ENCODE assay signal across 16 cellular contexts in genomic region chr3:14627815-14628214, GRCh38. TPM values are rescaled to one million over a fixed set of nuclear protein-coding genes. Genes with fewer than 3 reads are reported as not detected.
A peak's percentile ranks its signal among the peaks of the same experiment; 100 is the strongest.
DNase-seq lines count a peak whose midpoint lies in the region; ATAC-seq and TF ChIP-seq lines count a peak whose summit lies in the region.
"Had no signal": no experiment of that assay in that cellular context is flagged by ENCODE, and none has a peak within 500 bp of the region (broad histone marks: within the 10 kb centered on the region; RNA-seq: fewer than 3 reads in every experiment).

No MANE protein-coding gene starts in this region.

- no peak overlapping the region for H3K9ac ChIP-seq in neural progenitor cell
- H3K9ac ChIP-seq: BLaER1 treated with 17β-estradiol and CSF1 and Interleukin-3, amounts not matched to agents 10 nM and 100 nM had no signal

- H3K9me3 Mint-ChIP-seq in WTC11, result peaks cover 9% of the 10 kb centered on the region
- H3K9me3 Mint-ChIP-seq in neural progenitor cell, result peaks cover 6% of the 10 kb centered on the region
- H3K9me3 Mint-ChIP-seq in activated naive CD4-positive, alpha-beta T cell treated with anti-CD3 and anti-CD28 coated beads, Interleukin-2, amount 10 ng/mL, durations not matched to agents 7 days and 5 days, result no peaks in the 10 kb centered on the region
- H3K9me3 Mint-ChIP-seq: CD4-positive, CD25-positive, alpha-beta regulatory T cell; GM23338; H9 had no signal

- H3K4me1 ChIP-seq in neural progenitor cell, result no peaks in the 10 kb centered on the region

- H3F3A ChIP-seq in neural progenitor cell (ENCODE audit: low read depth), result no peaks in the 10 kb centered on the region

- H3K27ac ChIP-seq in neural progenitor cell, result no peak overlapping the region
- H3K27ac ChIP-seq: BLaER1 treated with 17β-estradiol and CSF1 and Interleukin-3, amounts not matched to agents 10 nM and 100 nM had no signal

- no peaks in the 10 kb centered on the region for H3K36me3 ChIP-seq in neural progenitor cell
- H3K36me3 ChIP-seq: BLaER1 treated with 17β-estradiol and CSF1 and Interleukin-3, amounts not matched to agents 10 nM and 100 nM had no signal

- no peak overlapping the region for H3K4me3 ChIP-seq in neural progenitor cell
- H3K4me3 ChIP-seq: BLaER1 treated with 17β-estradiol and CSF1 and Interleukin-3, amounts not matched to agents 10 nM and 100 nM; GM23338 had no signal

- no peaks in the 10 kb centered on the region for H3K9me3 ChIP-seq in neural progenitor cell (ENCODE audit: low read depth)

- peaks cover 26% of the 10 kb centered on the region for H3K4me1 Mint-ChIP-seq in WTC11
- peaks cover 61% of the 10 kb centered on the region for H3K4me1 Mint-ChIP-seq in neural progenitor cell
- H3K4me1 Mint-ChIP-seq in activated naive CD4-positive, alpha-beta T cell treated with anti-CD3 and anti-CD28 coated beads, Interleukin-2, amount 10 ng/mL, durations not matched to agents 7 days and 5 days, result no peaks in the 10 kb centered on the region
- H3K4me1 Mint-ChIP-seq: CD4-positive, CD25-positive, alpha-beta regulatory T cell had no signal

- H3K27me3 ChIP-seq in neural progenitor cell, result no peaks in the 10 kb centered on the region
- H3K27me3 ChIP-seq: BLaER1 treated with 17β-estradiol and CSF1 and Interleukin-3, amounts not matched to agents 10 nM and 100 nM had no signal

- no peaks in the 10 kb centered on the region for H3K79me2 ChIP-seq in neural progenitor cell (ENCODE audit: low read depth)

- H3K4me2 ChIP-seq in neural progenitor cell, result no peak overlapping the region
- H3K4me2 ChIP-seq: BLaER1 treated with 17β-estradiol and CSF1 and Interleukin-3, amounts not matched to agents 10 nM and 100 nM; GM23338 had no signal

- CTCF ChIA-PET in WTC11 (lab: Charles Lee), result interaction anchor here (1.8 kb wide), 1 partner anchor 425 kb away, joined by 6 read pairs; no protein-coding TSS in a partner anchor
- CTCF ChIA-PET in activated naive CD4-positive, alpha-beta T cell treated with anti-CD3 and anti-CD28 coated beads, Interleukin-2, amount 10 ng/mL, durations not matched to agents 7 days and 5 days (lab: Charles Lee), result no interaction called here

- H3K4me3 Mint-ChIP-seq in WTC11, result no peak overlapping the region
- H3K4me3 Mint-ChIP-seq in neural progenitor cell, result no peak overlapping the region
- H3K4me3 Mint-ChIP-seq in activated naive CD4-positive, alpha-beta T cell treated with anti-CD3 and anti-CD28 coated beads, Interleukin-2, amount 10 ng/mL, durations not matched to agents 7 days and 5 days, result no peak overlapping the region
- H3K4me3 Mint-ChIP-seq: CD4-positive, CD25-positive, alpha-beta regulatory T cell; GM23338; H9 had no signal

- H3K27me3 Mint-ChIP-seq in WTC11 (ENCODE audit: low read depth), result 0 out of 2 replicates have a peak, but pooled peaks cover 3% of the 10 kb centered on the region
- H3K27me3 Mint-ChIP-seq in neural progenitor cell (ENCODE audit: insufficient read depth, low read depth), result peaks cover 10% of the 10 kb centered on the region
- peaks cover 41% of the 10 kb centered on the region for H3K27me3 Mint-ChIP-seq in activated naive CD4-positive, alpha-beta T cell treated with anti-CD3 and anti-CD28 coated beads, Interleukin-2, amount 10 ng/mL, durations not matched to agents 7 days and 5 days

- DNase-seq in EL (peak; percentile 28), WTC11 (ENCODE audit: low spot score) (no peak), neural progenitor cell (ENCODE audit: low spot score) (no peak), NOMO-1 treated with dmso at 0.1 percent for 144 hours (lab: John Stamatoyannopoulos, UW; ENCODE audit: unreplicated experiment) (no peak)
- DNase-seq in activated naive CD4-positive, alpha-beta T cell treated with anti-CD3 and anti-CD28 coated beads, Interleukin-2, amount 10 ng/mL, durations not matched to agents 7 days and 5 days, result no peak
- DNase-seq: 8988T; Calu3; CD4-positive, CD25-positive, alpha-beta regulatory T cell; DMS 273 treated with DMSO at 0.1 percent for 48 hours; H9; KG1 had no signal

- no peak for TF ChIP-seq RAD21 in Ishikawa (IDR thresholded peaks at IDR 0.05; ENCODE audit: low read depth)

- ATAC-seq in WTC11 (no peak), GM19455 (IDR thresholded peaks at IDR 0.05; ENCODE audit: unreplicated experiment) (no peak)
- ATAC-seq: GM23338, HepG2 had no signal

- POLR2A ChIA-PET in WTC11 (lab: Charles Lee), result no interaction called here

- no peak for TF ChIP-seq EP300 in Ishikawa (IDR thresholded peaks at IDR 0.05; ENCODE audit: borderline replicate concordance)

- no peak overlapping the region for H2AFZ ChIP-seq in neural progenitor cell (replicated peaks)

- TF ChIP-seq CTCF in WTC11 (IDR thresholded peaks at IDR 0.05), result no peak
- TF ChIP-seq CTCF in neural progenitor cell (IDR thresholded peaks at IDR 0.05), result no peak

- no peak overlapping the region for H3K27ac Mint-ChIP-seq in WTC11
- peak overlapping the region; percentile 67 for H3K27ac Mint-ChIP-seq in neural progenitor cell
- H3K27ac Mint-ChIP-seq in activated naive CD4-positive, alpha-beta T cell treated with anti-CD3 and anti-CD28 coated beads, Interleukin-2, amount 10 ng/mL, durations not matched to agents 7 days and 5 days, result no peak overlapping the region
- H3K27ac Mint-ChIP-seq: CD4-positive, CD25-positive, alpha-beta regulatory T cell; GM23338 had no signal

- no peaks in the 10 kb centered on the region for H3K36me3 Mint-ChIP-seq in WTC11
- no peaks in the 10 kb centered on the region for H3K36me3 Mint-ChIP-seq in neural progenitor cell
- H3K36me3 Mint-ChIP-seq in activated naive CD4-positive, alpha-beta T cell treated with anti-CD3 and anti-CD28 coated beads, Interleukin-2, amount 10 ng/mL, durations not matched to agents 7 days and 5 days, result no peaks in the 10 kb centered on the region
- H3K36me3 Mint-ChIP-seq: CD4-positive, CD25-positive, alpha-beta regulatory T cell had no signal

- H4K20me1 ChIP-seq in neural progenitor cell (ENCODE audit: low read depth), result no peaks in the 10 kb centered on the region
- H4K20me1 ChIP-seq: BLaER1 treated with 17β-estradiol and CSF1 and Interleukin-3, amounts not matched to agents 10 nM and 100 nM had no signal

TF ChIP-seq in Ishikawa, 13 proteins besides CTCF, POLR2A, EP300 and RAD21:
- TF ChIP-seq, protein P1, sequence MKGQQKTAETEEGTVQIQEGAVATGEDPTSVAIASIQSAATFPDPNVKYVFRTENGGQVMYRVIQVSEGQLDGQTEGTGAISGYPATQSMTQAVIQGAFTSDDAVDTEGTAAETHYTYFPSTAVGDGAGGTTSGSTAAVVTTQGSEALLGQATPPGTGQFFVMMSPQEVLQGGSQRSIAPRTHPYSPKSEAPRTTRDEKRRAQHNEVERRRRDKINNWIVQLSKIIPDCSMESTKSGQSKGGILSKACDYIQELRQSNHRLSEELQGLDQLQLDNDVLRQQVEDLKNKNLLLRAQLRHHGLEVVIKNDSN (IDR thresholded peaks at IDR 0.05), result peak; percentile 44; the same call in 1 of the 2 replicates
- no peak for TF ChIP-seq TCF12 (IDR thresholded peaks at IDR 0.05; ENCODE audit: low read depth)

TF ChIP-seq in WTC11, 78 proteins besides CTCF, POLR2A, EP300 and RAD21:
- TF ChIP-seq, protein P2, sequence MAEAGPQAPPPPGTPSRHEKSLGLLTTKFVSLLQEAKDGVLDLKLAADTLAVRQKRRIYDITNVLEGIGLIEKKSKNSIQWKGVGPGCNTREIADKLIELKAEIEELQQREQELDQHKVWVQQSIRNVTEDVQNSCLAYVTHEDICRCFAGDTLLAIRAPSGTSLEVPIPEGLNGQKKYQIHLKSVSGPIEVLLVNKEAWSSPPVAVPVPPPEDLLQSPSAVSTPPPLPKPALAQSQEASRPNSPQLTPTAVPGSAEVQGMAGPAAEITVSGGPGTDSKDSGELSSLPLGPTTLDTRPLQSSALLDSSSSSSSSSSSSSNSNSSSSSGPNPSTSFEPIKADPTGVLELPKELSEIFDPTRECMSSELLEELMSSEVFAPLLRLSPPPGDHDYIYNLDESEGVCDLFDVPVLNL (CRISPR knock-in tag; IDR thresholded peaks at IDR 0.05; ENCODE audit: borderline replicate concordance, low read depth), result no peak
- TF ChIP-seq ZNF416 (CRISPR knock-in tag; IDR thresholded peaks at IDR 0.05) (no peak), ZNF219 (CRISPR knock-in tag; IDR thresholded peaks at IDR 0.05; ENCODE audit: borderline replicate concordance) (no peak), USF2 (CRISPR knock-in tag; IDR thresholded peaks at IDR 0.05) (peak; percentile 61)
- TF ChIP-seq, protein P1 (CRISPR knock-in tag; IDR thresholded peaks at IDR 0.05), result peak; percentile 40; the same call in 1 of the 2 replicates
- TF ChIP-seq, protein P3, sequence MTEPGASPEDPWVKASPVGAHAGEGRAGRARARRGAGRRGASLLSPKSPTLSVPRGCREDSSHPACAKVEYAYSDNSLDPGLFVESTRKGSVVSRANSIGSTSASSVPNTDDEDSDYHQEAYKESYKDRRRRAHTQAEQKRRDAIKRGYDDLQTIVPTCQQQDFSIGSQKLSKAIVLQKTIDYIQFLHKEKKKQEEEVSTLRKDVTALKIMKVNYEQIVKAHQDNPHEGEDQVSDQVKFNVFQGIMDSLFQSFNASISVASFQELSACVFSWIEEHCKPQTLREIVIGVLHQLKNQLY (CRISPR knock-in tag; IDR thresholded peaks at IDR 0.05), result no peak

RNA-seq across cellular contexts. Expression of gene CCDC174, which starts 23.7 kb away (rescaled TPM):
- total RNA-seq in WTC11 (2021) (11.3 to 16.0 TPM (median 13.8 TPM) in 3 replicates), neural progenitor cell (ENCODE audit: low replicate concordance) (13.0 and 15.6 TPM in 2 replicates)

RNA-seq across cellular contexts. Expression of gene C3orf20, which starts 47.1 kb away (rescaled TPM):
- total RNA-seq in WTC11 (2021) (not detected in 3 replicates), neural progenitor cell (ENCODE audit: low replicate concordance) (not detected in 2 replicates)
- total RNA-seq: GM23338, H9 had no signal
